In genomic region chr1:87329756-87330200, GRCh38 we compare ENCODE assay signal across 8 cellular contexts.
A peak's percentile ranks its signal among the peaks of the same experiment; 100 is the strongest.
DNase-seq lines count a peak whose midpoint lies in the region; ATAC-seq and TF ChIP-seq lines count a peak whose summit lies in the region.

No MANE protein-coding gene starts in this region.

- CTCF ChIA-PET in HEK293T (lab: Yijun Ruan, JAX) = interaction anchor here (0.7 kb wide), 1 partner anchor 261 kb away, joined by 3 read pairs; no protein-coding TSS in a partner anchor

- peaks cover 26% of the 10 kb centered on the region for H4K20me1 ChIP-seq in BLaER1

- peaks cover 52% of the 10 kb centered on the region for H3K4me1 ChIP-seq in BLaER1

- DNase-seq in HEK293T (ENCODE audit: extremely low spot score) (no peak), WERI-Rb-1 (no peak), foreskin melanocyte (peak; percentile 24), retina (peak; percentile 44), T1000 (lab: John Stamatoyannopoulos, UW) (no peak)

- peak overlapping the region; percentile 77 for H3K4me3 ChIP-seq in BLaER1
- H3K4me3 ChIP-seq in WERI-Rb-1 (ENCODE audit: low read depth, low read length) = peak overlapping the region; percentile 87

- H3K9me3 ChIP-seq in BLaER1 (no peaks in the 10 kb centered on the region), WERI-Rb-1 (ENCODE audit: severe bottlenecking) (no peaks in the 10 kb centered on the region)

- peak overlapping the region; percentile 99 for H3K4me2 ChIP-seq in BLaER1

- POLR2A ChIA-PET in HEK293T (lab: Yijun Ruan, JAX) = interaction anchor here (0.6 to 2.5 kb wide), 5 partner anchors 11 to 523 kb away, joined by 3 to 10 read pairs (median 4); no protein-coding TSS in a partner anchor

- H3K9ac ChIP-seq in BLaER1 = peak overlapping the region; percentile 92

- H3K27ac ChIP-seq in BLaER1 (peak overlapping the region; percentile 87), WERI-Rb-1 (peak overlapping the region; percentile 78)

- H3K27me3 ChIP-seq in BLaER1 = no peaks in the 10 kb centered on the region
- no peaks in the 10 kb centered on the region for H3K27me3 ChIP-seq in WERI-Rb-1 (ENCODE audit: insufficient read depth, low read depth, severe bottlenecking)

- no peak for ATAC-seq in HG02970 (IDR thresholded peaks at IDR 0.05; ENCODE audit: low FRiP score, unreplicated experiment)
- no peak for ATAC-seq in HG03039 (IDR thresholded peaks at IDR 0.05; ENCODE audit: unreplicated experiment)

- TF ChIP-seq CTCF in WERI-Rb-1 (IDR thresholded peaks at IDR 0.05; ENCODE audit: low read depth, low read length) = no peak

- H3K36me3 ChIP-seq in BLaER1 = no peaks in the 10 kb centered on the region
- peaks cover 30% of the 10 kb centered on the region for H3K36me3 ChIP-seq in WERI-Rb-1

TF ChIP-seq in HEK293T, 16 proteins besides CTCF, POLR2A, EP300 and RAD21:
- TF ChIP-seq ZNF384 (IDR thresholded peaks at IDR 0.05) (peak; percentile 88), HDGF (IDR thresholded peaks at IDR 0.05; ENCODE audit: borderline replicate concordance) (no peak)
TF ChIP-seq in HEK293T: peak in this region for 1.

Comparison
In these comparisons a context has a peak if more than half of its experiments do, and no peak if none do; other contexts are left out.
1. DNase-seq: peak in foreskin melanocyte (single experiment) and retina (single experiment); none in HEK293T (single experiment), WERI-Rb-1 (single experiment) and T1000 (single experiment).